Comparison of ENCODE assay signal across 18 cellular contexts in genomic region chr4:92847046-92847445, GRCh38.
"Had no signal": no experiment of that assay in that cellular context is flagged by ENCODE, and none has a peak within 500 bp of the region (broad histone marks: within the 10 kb centered on the region; RNA-seq: fewer than 3 reads in every experiment).

No MANE protein-coding gene starts in this region.

- H3K4me1 ChIP-seq: esophagus squamous epithelium, gastroesophageal sphincter, psoas muscle, sigmoid colon, stomach had no signal

- H3K4me3 ChIP-seq: esophagus squamous epithelium, gastroesophageal sphincter, mucosa of descending colon, psoas muscle, sigmoid colon, skin epidermis, stomach, thoracic aorta had no signal

- H3K27me3 ChIP-seq: esophagus squamous epithelium, gastroesophageal sphincter, sigmoid colon, stomach had no signal

- H3K36me3 Mint-ChIP-seq: naive thymus-derived CD8-positive, alpha-beta T cell had no signal

- H3K9me3 ChIP-seq: esophagus squamous epithelium, gastroesophageal sphincter, mucosa of descending colon, psoas muscle, sigmoid colon, stomach, thoracic aorta had no signal

- H3K27ac Mint-ChIP-seq: dendritic cell treated with granulocyte-macrophage colony-stimulating factor and Interleukin-4, amounts not matched to agents 40 ng/mL and 50 ng/mL, for 4 days; effector memory CD8-positive, alpha-beta T cell; naive thymus-derived CD8-positive, alpha-beta T cell had no signal

- H3K4me3 Mint-ChIP-seq: dendritic cell treated with granulocyte-macrophage colony-stimulating factor and Interleukin-4, amounts not matched to agents 40 ng/mL and 50 ng/mL, for 4 days; effector memory CD8-positive, alpha-beta T cell; naive thymus-derived CD8-positive, alpha-beta T cell; neural crest cell had no signal

- DNase-seq: effector memory CD8-positive, alpha-beta T cell; esophagus squamous epithelium; foreskin fibroblast; glutamatergic neuron; islet precursor cell; mammary epithelial cell; mucosa of descending colon; naive thymus-derived CD8-positive, alpha-beta T cell; psoas muscle; sigmoid colon; stimulated activated CD4-positive, alpha-beta T cell treated with anti-CD3 and anti-CD28 coated beads, Interleukin-2, amount 100 ng/mL, for 24 hours; stimulated activated naive CD4-positive, alpha-beta T cell; stomach had no signal

- H3K27ac ChIP-seq: esophagus squamous epithelium, gastroesophageal sphincter, psoas muscle, sigmoid colon, skin epidermis, stomach, thoracic aorta had no signal

- H3K4me1 Mint-ChIP-seq: naive thymus-derived CD8-positive, alpha-beta T cell had no signal

- H3K36me3 ChIP-seq: esophagus squamous epithelium, gastroesophageal sphincter, sigmoid colon, stomach, thoracic aorta had no signal

- H3K27me3 Mint-ChIP-seq: dendritic cell treated with granulocyte-macrophage colony-stimulating factor and Interleukin-4, amounts not matched to agents 40 ng/mL and 50 ng/mL, for 4 days; effector memory CD8-positive, alpha-beta T cell; naive thymus-derived CD8-positive, alpha-beta T cell had no signal
